In the genomic region with DNA sequence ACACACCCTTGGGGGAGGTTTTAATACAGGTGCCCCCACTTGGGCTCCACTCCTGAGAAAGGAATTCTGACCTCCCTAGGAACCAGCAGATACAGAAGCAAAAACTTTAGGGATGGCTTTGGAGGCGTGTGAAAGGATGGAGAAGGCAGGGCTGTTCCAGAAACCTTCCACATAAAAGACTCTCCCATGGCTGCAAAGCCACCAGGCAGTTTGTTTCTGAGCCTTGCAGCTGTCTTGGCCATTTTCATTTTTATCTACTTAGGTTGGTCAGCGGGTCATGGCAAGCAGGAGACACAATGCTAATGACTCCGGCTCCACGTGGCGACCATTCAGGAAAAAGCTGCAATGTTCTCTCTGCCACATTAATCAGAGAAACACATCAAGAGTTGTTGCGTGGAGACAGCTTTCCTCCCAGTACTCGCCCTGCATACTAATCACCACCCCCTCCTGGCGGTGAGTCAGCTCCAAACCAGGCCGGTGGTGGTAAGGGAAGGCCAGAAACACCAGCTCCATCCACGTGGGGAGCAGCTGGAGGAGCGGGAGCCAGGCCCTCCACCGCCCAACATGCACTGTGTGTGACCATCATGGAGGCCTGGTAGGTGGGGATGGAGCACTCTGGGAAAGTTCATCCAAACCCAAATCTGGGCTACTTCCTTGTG, we compare ENCODE assay signal across 8 cellular contexts. TPM values are rescaled to one million over a fixed set of nuclear protein-coding genes. Genes with fewer than 3 reads are reported as not detected.
DNase-seq lines count a peak whose midpoint lies in the region; FAIRE-seq and TF ChIP-seq lines count a peak whose summit lies in the region.

No MANE protein-coding gene starts in this region.

- peaks cover 4% of the 10 kb centered on the region for H3K9me3 Mint-ChIP-seq in astrocyte (ENCODE audit: unreplicated experiment)

- no peak for TF ChIP-seq POLR2A in NB4 (IDR thresholded peaks at IDR 0.05; ENCODE audit: extremely low read depth, insufficient read length)

- peaks cover 7% of the 10 kb centered on the region for H3K4me1 Mint-ChIP-seq in astrocyte (ENCODE audit: low read depth, unreplicated experiment)

- peak; percentile 97 for DNase-seq in Daoy (ENCODE audit: low read depth)
- DNase-seq in NB4 (ENCODE audit: low read depth): peak; percentile 49
- peak; percentile 96 for DNase-seq in astrocyte (ENCODE audit: low read depth)
- no peak for DNase-seq in keratinocyte (ENCODE audit: low read depth, low spot score)
- peak; percentile 95 for DNase-seq in urothelium cell line (ENCODE audit: low spot score)
- DNase-seq in NCI-H1105 (lab: John Stamatoyannopoulos, UW): no peak
- no peak for DNase-seq in SKM-1 treated with dmso at 0.1 percent for 144 hours (lab: John Stamatoyannopoulos, UW; ENCODE audit: unreplicated experiment)
- DNase-seq in NCI-H2171 treated with DMSO at 0.1 percent for 48 hours (lab: John Stamatoyannopoulos, UW): no peak

- H3K27me3 ChIP-seq in astrocyte (ENCODE audit: insufficient read depth, low read length) (no peaks in the 10 kb centered on the region), keratinocyte (ENCODE audit: control insufficient read depth, extremely low read depth, insufficient read depth, low read length) (no peaks in the 10 kb centered on the region)

- H3K27me3 Mint-ChIP-seq in astrocyte (ENCODE audit: low read depth, unreplicated experiment): peaks cover 14% of the 10 kb centered on the region

- no peaks in the 10 kb centered on the region for H3K36me3 ChIP-seq in astrocyte (ENCODE audit: insufficient read depth, low read length)
- H3K36me3 ChIP-seq in keratinocyte (ENCODE audit: control insufficient read depth in 2 of 2, extremely low read depth in 1 of 2, insufficient read depth in 2 of 2, low read length in 2 of 2): no peaks in the 10 kb centered on the region

- dilution Hi-C loops in keratinocyte (cut with MboI; ENCODE audit: extremely low pct_ligation_motif_present, low sequenced_read_pairs): no loop called here

- H4K20me1 ChIP-seq in astrocyte (ENCODE audit: insufficient read depth, low read length) (no peaks in the 10 kb centered on the region), keratinocyte (ENCODE audit: control insufficient read depth, extremely low read depth, insufficient read depth, low read length) (no peaks in the 10 kb centered on the region)

- H3K4me2 ChIP-seq in astrocyte (ENCODE audit: low read length): peak overlapping the region; percentile 48
- H3K4me2 ChIP-seq in keratinocyte (ENCODE audit: control insufficient read depth, extremely low read depth, insufficient read depth, low read depth, low read length): no peak overlapping the region

- TF ChIP-seq CTCF in NB4 (IDR thresholded peaks at IDR 0.05; ENCODE audit: low read depth, low read length): no peak
- no peak for TF ChIP-seq CTCF in astrocyte (IDR thresholded peaks at IDR 0.05; ENCODE audit: insufficient read depth, low read depth, low read length)
- TF ChIP-seq CTCF in keratinocyte (optimal IDR thresholded peaks at IDR 0.05 in 1 of 3, IDR thresholded peaks at IDR 0.05 in 1 of 3, conservative IDR thresholded peaks at IDR 0.05 in 1 of 3; ENCODE audit: extremely low read depth in 1 of 3, insufficient read depth in 2 of 3, low read length in 3 of 3): peak in 1 of 3 experiments; percentile 49

- FAIRE-seq in astrocyte (lab: Jason Lieb, UNC) (peak; percentile 69), keratinocyte (lab: Jason Lieb, UNC) (peak; percentile 17), urothelium cell line (lab: Jason Lieb, UNC) (peak; percentile 99)

- peak overlapping the region; percentile 44 for H3K9ac ChIP-seq in astrocyte (ENCODE audit: low read length)
- H3K9ac ChIP-seq in keratinocyte (ENCODE audit: control insufficient read depth, extremely low read depth, insufficient read depth, low read length): no peak overlapping the region

- H3K79me2 ChIP-seq in astrocyte (ENCODE audit: insufficient read depth, low read length) (no peaks in the 10 kb centered on the region), keratinocyte (ENCODE audit: control insufficient read depth, insufficient read depth, low read length) (no peaks in the 10 kb centered on the region)

- peak overlapping the region; percentile 3 for H3K27ac Mint-ChIP-seq in astrocyte (ENCODE audit: unreplicated experiment)

- no peaks in the 10 kb centered on the region for H3K36me3 Mint-ChIP-seq in astrocyte (ENCODE audit: low read depth, unreplicated experiment)

- peaks cover 3% of the 10 kb centered on the region for H3K9me3 ChIP-seq in astrocyte (ENCODE audit: insufficient read depth, low read depth, low read length)
- H3K9me3 ChIP-seq in keratinocyte (ENCODE audit: control insufficient read depth, low read depth, low read length): peaks cover 3% of the 10 kb centered on the region

- no peaks in the 10 kb centered on the region for H3K9me1 ChIP-seq in keratinocyte (ENCODE audit: control insufficient read depth, extremely low read depth, insufficient read depth, low read length)

- H3K4me1 ChIP-seq in astrocyte (ENCODE audit: insufficient read depth, low read length) (peaks cover 12% of the 10 kb centered on the region), keratinocyte (ENCODE audit: control insufficient read depth, extremely low read depth, insufficient read depth, low read length) (no peaks in the 10 kb centered on the region)

- H2AFZ ChIP-seq in astrocyte (ENCODE audit: low read depth, low read length): peak overlapping the region; percentile 46
- H2AFZ ChIP-seq in keratinocyte (ENCODE audit: control insufficient read depth, low read length): no peak overlapping the region

- no peak overlapping the region for H3K4me3 ChIP-seq in NB4 (ENCODE audit: low read depth, low read length)
- H3K4me3 ChIP-seq in astrocyte (ENCODE audit: insufficient read depth, low read depth, low read length): no peak overlapping the region
- no peak overlapping the region for H3K4me3 ChIP-seq in keratinocyte (ENCODE audit: control insufficient read depth in 2 of 3, extremely low read depth in 1 of 3, insufficient read depth in 2 of 3, low read depth in 1 of 3, low read length in 3 of 3)

- no peak overlapping the region for H3K4me3 Mint-ChIP-seq in astrocyte (ENCODE audit: unreplicated experiment)

- H3K27ac ChIP-seq in astrocyte (ENCODE audit: low read depth, low read length): peak overlapping the region; percentile 10
- H3K27ac ChIP-seq in keratinocyte (ENCODE audit: control insufficient read depth, insufficient read depth, low read length): no peak overlapping the region

RNA-seq across cellular contexts. Expression of a gene that starts 30.9 kb away (rescaled TPM):
- 28.6 and 31.5 TPM in 2 replicates for total RNA-seq in Daoy (2014; rRNA removed; shearing (Covaris generic))
- total RNA-seq in astrocyte: 42.7 and 55.3 TPM in 2 replicates
- polyA plus RNA-seq in keratinocyte: 4.2 to 6.8 TPM (median 5.6 TPM) in 3 replicates
- polyA plus RNA-seq in keratinocyte (2011; ENCODE audit: low read depth): 4.0 TPM
- polyA plus RNA-seq in keratinocyte (2011; cell fraction: cytosol; rRNA removed): 3.3 and 6.7 TPM in 2 replicates
- 7.0 and 9.5 TPM in 2 replicates for polyA plus RNA-seq in keratinocyte (2011; cell fraction: nucleus; rRNA removed)
- 9.0 and 15.9 TPM in 2 replicates for polyA plus RNA-seq in keratinocyte (2012; ENCODE audit: low replicate concordance)
- polyA minus RNA-seq in keratinocyte: 3.6 to 8.6 TPM (median 4.1 TPM) in 3 replicates
- 20.3 TPM for polyA minus RNA-seq in keratinocyte (2011; cell fraction: cytosol; rRNA and poly(A)+ RNA removed)
- polyA minus RNA-seq in keratinocyte (2011; cell fraction: nucleus; rRNA and poly(A)+ RNA removed): 11.1 and 12.7 TPM in 2 replicates

RNA-seq across cellular contexts. Expression of a gene that starts 38.7 kb away (rescaled TPM):
- 12.7 and 15.6 TPM in 2 replicates for total RNA-seq in Daoy (2014; rRNA removed; shearing (Covaris generic))
- 16.7 and 20.2 TPM in 2 replicates for total RNA-seq in astrocyte
- polyA plus RNA-seq in keratinocyte: 10.3 to 15.1 TPM (median 13.2 TPM) in 3 replicates
- 6.4 TPM for polyA plus RNA-seq in keratinocyte (2011; ENCODE audit: low read depth)
- polyA plus RNA-seq in keratinocyte (2011; cell fraction: cytosol; rRNA removed): 9.1 and 12.9 TPM in 2 replicates
- 14.4 and 15.2 TPM in 2 replicates for polyA plus RNA-seq in keratinocyte (2011; cell fraction: nucleus; rRNA removed)
- 7.1 and 7.2 TPM in 2 replicates for polyA plus RNA-seq in keratinocyte (2012; ENCODE audit: low replicate concordance)
- 7.9 to 20.8 TPM (median 18.4 TPM) in 3 replicates for polyA minus RNA-seq in keratinocyte
- polyA minus RNA-seq in keratinocyte (2011; cell fraction: cytosol; rRNA and poly(A)+ RNA removed): 13.0 TPM
- polyA minus RNA-seq in keratinocyte (2011; cell fraction: nucleus; rRNA and poly(A)+ RNA removed): 10.0 and 13.1 TPM in 2 replicates

Comparison
In these comparisons a context has a peak if more than half of its experiments do, and no peak if none do; other contexts are left out.
1. DNase-seq: peak in Daoy (single experiment), NB4 (single experiment), astrocyte (single experiment) and urothelium cell line (single experiment); none in keratinocyte (single experiment), NCI-H1105 (single experiment), SKM-1 treated with dmso at 0.1 percent for 144 hours (single experiment) and NCI-H2171 treated with DMSO at 0.1 percent for 48 hours (single experiment).